Comparison of ENCODE assay signal across 1 cellular context in genomic region chr1:16151985-16152384, GRCh38.
TF ChIP-seq lines count a peak whose summit lies in the region.

No MANE protein-coding gene starts in this region.

TF ChIP-seq in IMR-90, 13 proteins besides CTCF, POLR2A, EP300 and RAD21:
- TF ChIP-seq RCOR1 (IDR thresholded peaks at IDR 0.05; ENCODE audit: insufficient replicate concordance, low read length) (no peak), BHLHE40 (IDR thresholded peaks at IDR 0.05; ENCODE audit: low read depth, low read length) (no peak), SMC3 (IDR thresholded peaks at IDR 0.05; ENCODE audit: low read depth, low read length) (no peak), ELK1 (IDR thresholded peaks at IDR 0.05; ENCODE audit: borderline replicate concordance, low read depth, low read length) (no peak), NFE2L2 (IDR thresholded peaks at IDR 0.05; ENCODE audit: low read depth, low read length) (no peak), CEBPB (IDR thresholded peaks at IDR 0.05; ENCODE audit: low read depth, low read length) (no peak), USF2 (IDR thresholded peaks at IDR 0.05; ENCODE audit: low read depth, low read length) (no peak), RFX5 (IDR thresholded peaks at IDR 0.05; ENCODE audit: low read depth, low read length) (no peak), MAZ (IDR thresholded peaks at IDR 0.05; ENCODE audit: borderline replicate concordance, low read depth, low read length) (no peak), FOS (IDR thresholded peaks at IDR 0.05; ENCODE audit: low read depth, low read length) (no peak), MAFK (IDR thresholded peaks at IDR 0.05; ENCODE audit: low read depth, low read length) (no peak), MXI1 (IDR thresholded peaks at IDR 0.05; ENCODE audit: borderline replicate concordance, low read depth, low read length) (no peak), CHD1 (IDR thresholded peaks at IDR 0.05; ENCODE audit: low read depth, low read length) (no peak)
